1 cellular context compared by ENCODE assay signal in the genomic region with DNA sequence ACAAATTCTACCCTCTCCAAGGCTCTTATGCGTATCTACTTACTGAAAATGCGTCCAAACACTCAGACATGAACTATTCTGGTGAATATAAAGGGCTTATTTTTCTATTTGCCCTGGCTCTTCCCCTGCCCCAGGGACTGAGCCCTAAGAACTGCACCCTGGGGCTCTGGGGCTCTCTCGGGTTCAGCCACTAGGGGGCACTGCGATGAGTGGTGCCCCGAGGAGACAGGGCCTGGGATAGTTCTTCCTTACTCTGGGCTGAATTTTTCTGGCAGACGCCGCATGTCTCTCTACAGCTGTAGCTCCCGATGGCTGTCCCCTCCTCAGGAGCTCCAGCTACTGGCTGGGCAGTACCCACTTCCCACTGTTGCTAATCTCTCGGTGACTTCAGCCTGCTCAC.
TF ChIP-seq lines count a peak whose summit lies in the region.

No MANE protein-coding gene starts in this region.

TF ChIP-seq in HCT116, 20 proteins besides CTCF, POLR2A, EP300 and RAD21 (continued from another document):
- TF ChIP-seq, protein P1, sequence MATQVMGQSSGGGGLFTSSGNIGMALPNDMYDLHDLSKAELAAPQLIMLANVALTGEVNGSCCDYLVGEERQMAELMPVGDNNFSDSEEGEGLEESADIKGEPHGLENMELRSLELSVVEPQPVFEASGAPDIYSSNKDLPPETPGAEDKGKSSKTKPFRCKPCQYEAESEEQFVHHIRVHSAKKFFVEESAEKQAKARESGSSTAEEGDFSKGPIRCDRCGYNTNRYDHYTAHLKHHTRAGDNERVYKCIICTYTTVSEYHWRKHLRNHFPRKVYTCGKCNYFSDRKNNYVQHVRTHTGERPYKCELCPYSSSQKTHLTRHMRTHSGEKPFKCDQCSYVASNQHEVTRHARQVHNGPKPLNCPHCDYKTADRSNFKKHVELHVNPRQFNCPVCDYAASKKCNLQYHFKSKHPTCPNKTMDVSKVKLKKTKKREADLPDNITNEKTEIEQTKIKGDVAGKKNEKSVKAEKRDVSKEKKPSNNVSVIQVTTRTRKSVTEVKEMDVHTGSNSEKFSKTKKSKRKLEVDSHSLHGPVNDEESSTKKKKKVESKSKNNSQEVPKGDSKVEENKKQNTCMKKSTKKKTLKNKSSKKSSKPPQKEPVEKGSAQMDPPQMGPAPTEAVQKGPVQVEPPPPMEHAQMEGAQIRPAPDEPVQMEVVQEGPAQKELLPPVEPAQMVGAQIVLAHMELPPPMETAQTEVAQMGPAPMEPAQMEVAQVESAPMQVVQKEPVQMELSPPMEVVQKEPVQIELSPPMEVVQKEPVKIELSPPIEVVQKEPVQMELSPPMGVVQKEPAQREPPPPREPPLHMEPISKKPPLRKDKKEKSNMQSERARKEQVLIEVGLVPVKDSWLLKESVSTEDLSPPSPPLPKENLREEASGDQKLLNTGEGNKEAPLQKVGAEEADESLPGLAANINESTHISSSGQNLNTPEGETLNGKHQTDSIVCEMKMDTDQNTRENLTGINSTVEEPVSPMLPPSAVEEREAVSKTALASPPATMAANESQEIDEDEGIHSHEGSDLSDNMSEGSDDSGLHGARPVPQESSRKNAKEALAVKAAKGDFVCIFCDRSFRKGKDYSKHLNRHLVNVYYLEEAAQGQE (IDR thresholded peaks at IDR 0.05; ENCODE audit: low read depth): no peak
- TF ChIP-seq SP1 (IDR thresholded peaks at IDR 0.05; ENCODE audit: low read depth): no peak
TF ChIP-seq in HCT116: peak in this region for 0.
